In the genomic region with DNA sequence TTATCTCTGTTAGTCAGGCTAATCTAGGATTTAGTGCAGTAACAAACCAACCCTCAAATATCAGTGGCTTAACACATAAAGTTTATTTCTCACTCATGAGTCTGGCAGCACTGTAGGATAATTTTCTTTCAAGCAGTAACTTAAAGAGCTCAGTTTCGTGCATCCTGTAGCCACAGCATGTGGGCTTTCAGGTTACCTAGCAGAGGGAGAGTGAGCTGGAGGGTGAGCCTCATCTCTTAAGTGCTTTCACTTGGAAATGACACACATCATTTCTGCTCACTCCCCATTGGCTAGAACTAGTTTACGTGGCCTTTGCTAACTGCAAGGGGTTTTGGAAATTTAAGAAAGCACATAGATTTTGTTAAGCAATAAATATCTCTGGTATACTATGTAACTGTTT, we compare ENCODE assay signal across 2 cellular contexts.
TF ChIP-seq lines count a peak whose summit lies in the region.

No MANE protein-coding gene starts in this region.

TF ChIP-seq in IMR-90, 13 proteins besides CTCF, POLR2A, EP300 and RAD21:
- TF ChIP-seq CHD1 (IDR thresholded peaks at IDR 0.05; ENCODE audit: low read depth, low read length) (no peak), FOS (IDR thresholded peaks at IDR 0.05; ENCODE audit: low read depth, low read length) (no peak)

TF ChIP-seq in H1, 55 proteins besides CTCF, POLR2A, EP300 and RAD21:
- TF ChIP-seq TCF12 (IDR thresholded peaks at IDR 0.05; ENCODE audit: low read depth, low read length) (no peak), MAFK (IDR thresholded peaks at IDR 0.05; ENCODE audit: low read depth, low read length) (no peak), KDM4A (IDR thresholded peaks at IDR 0.05; ENCODE audit: low read depth, low read length, severe bottlenecking) (no peak), KDM1A (IDR thresholded peaks at IDR 0.05; ENCODE audit: borderline replicate concordance, low read length) (no peak), SRF (IDR thresholded peaks at IDR 0.05; ENCODE audit: low read depth, low read length) (no peak), CHD2 (IDR thresholded peaks at IDR 0.05; ENCODE audit: low read length) (no peak)
